Comparison of ENCODE assay signal across 22 cellular contexts in the genomic region with DNA sequence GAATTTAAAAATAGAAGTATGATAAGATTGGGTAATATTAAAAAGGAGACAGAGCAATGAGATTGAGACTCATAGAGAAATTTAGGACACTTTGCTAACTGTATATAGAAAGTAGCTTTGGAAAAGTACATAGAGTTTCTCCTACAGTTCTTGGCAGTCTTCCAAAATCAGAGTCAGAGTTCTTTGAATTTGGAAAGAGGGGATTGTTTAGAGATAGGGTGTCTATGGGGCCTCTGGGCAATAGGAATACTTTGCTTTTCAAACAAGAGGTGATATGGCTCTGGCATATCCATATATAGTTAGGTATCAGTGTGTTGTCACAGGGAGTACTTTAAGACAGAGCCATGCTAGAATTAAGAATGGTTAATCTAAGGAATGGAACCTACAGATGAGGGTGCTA.
DNase-seq lines count a peak whose midpoint lies in the region; ATAC-seq, FAIRE-seq and TF ChIP-seq lines count a peak whose summit lies in the region.
"Had no signal": no experiment of that assay in that cellular context is flagged by ENCODE, and none has a peak within 500 bp of the region (broad histone marks: within the 10 kb centered on the region; RNA-seq: fewer than 3 reads in every experiment).

No MANE protein-coding gene starts in this region.

- no peak for TF ChIP-seq RAD21 in K562 (CRISPR knock-in tag; conservative IDR thresholded peaks at IDR 0.05 in 1 of 2, IDR thresholded peaks at IDR 0.05 in 1 of 2)

- H3K4me2 ChIP-seq in GM23248 (ENCODE audit: unreplicated experiment) (no peak overlapping the region), K562 (ENCODE audit: insufficient read depth, low read length) (no peak overlapping the region)
- H3K4me2 ChIP-seq: BLaER1 treated with 17β-estradiol and CSF1 and Interleukin-3, amounts not matched to agents 10 nM and 100 nM; PC-9 had no signal

- H3K9me3 ChIP-seq in GM23248 (ENCODE audit: low read depth) (no peaks in the 10 kb centered on the region), K562 (replicated peaks; ENCODE audit: control insufficient read depth, insufficient read depth, low read depth, low read length) (no peaks in the 10 kb centered on the region), upper lobe of left lung (no peaks in the 10 kb centered on the region)
- H3K9me3 ChIP-seq: left lung, spleen, upper lobe of right lung had no signal

- H2AFZ ChIP-seq in GM23248 (peak overlapping the region; percentile 62; the same call in 1 of the 2 replicates), K562 (ENCODE audit: low read depth, low read length) (no peak overlapping the region)
- H2AFZ ChIP-seq: PC-9 had no signal

- H3K27me3 ChIP-seq in GM23248 (replicated peaks; ENCODE audit: insufficient read depth) (no peaks in the 10 kb centered on the region), K562 (ENCODE audit: control insufficient read depth in 2 of 2, insufficient read depth in 2 of 2, low read length in 2 of 2) (no peaks in the 10 kb centered on the region), upper lobe of left lung (no peaks in the 10 kb centered on the region)
- H3K27me3 ChIP-seq: BLaER1 treated with 17β-estradiol and CSF1 and Interleukin-3, amounts not matched to agents 10 nM and 100 nM; brain microvascular endothelial cell; left lung; spleen; upper lobe of right lung had no signal

- no peaks in the 10 kb centered on the region for H3K9me2 ChIP-seq in GM23248 (ENCODE audit: insufficient read depth)

- DNase-seq in GM23248: peak; percentile 13
- peak; percentile 52 for DNase-seq in NCI-H1105 (lab: John Stamatoyannopoulos, UW)
- DNase-seq in K562 (ENCODE audit: extremely low read depth in 1 of 4, low spot score in 3 of 4): no peak
- DNase-seq in lung microvascular endothelial cell (ENCODE audit: low read depth in 2 of 2): peak; percentile 27 to 45
- no peak for DNase-seq in CD14-positive monocyte (ENCODE audit: low spot score)
- no peak for DNase-seq in upper lobe of left lung
- no peak for DNase-seq in NCI-H1092 (lab: John Stamatoyannopoulos, UW)
- no peak for DNase-seq in GM12891 (ENCODE audit: insufficient read length, low spot score)
- DNase-seq: activated CD4-positive, alpha-beta T cell treated with anti-CD3 and anti-CD28 coated beads, Interleukin-2, amount 50 U/mL, for 1 hour; brain microvascular endothelial cell; DMS79; left lung; naive thymus-derived CD4-positive, alpha-beta T cell; NCI-H1048; NCI-H446 treated with DMSO at 0.1 percent for 48 hours; PC-9; spleen; upper lobe of right lung had no signal

- no peak overlapping the region for H3K4me3 Mint-ChIP-seq in CD14-positive monocyte
- H3K4me3 Mint-ChIP-seq: activated naive CD4-positive, alpha-beta T cell treated with anti-CD3 and anti-CD28 coated beads, Interleukin-2, amount 50 U/mL, for 24 hours; naive thymus-derived CD4-positive, alpha-beta T cell; stimulated activated memory B cell treated with anti-CD40 and anti-IgM and Interleukin-4, amounts not matched to agents 10 μg/mL and 1 μg/mL and 100 μg/mL, for 72 hours had no signal

- peaks cover 8% of the 10 kb centered on the region for H3K4me1 Mint-ChIP-seq in CD14-positive monocyte
- H3K4me1 Mint-ChIP-seq: stimulated activated memory B cell treated with anti-CD40 and anti-IgM and Interleukin-4, amounts not matched to agents 10 μg/mL and 1 μg/mL and 100 μg/mL, for 72 hours had no signal

- no peaks in the 10 kb centered on the region for H3K36me3 Mint-ChIP-seq in CD14-positive monocyte
- H3K36me3 Mint-ChIP-seq: activated naive CD4-positive, alpha-beta T cell treated with anti-CD3 and anti-CD28 coated beads, Interleukin-2, amount 50 U/mL, for 24 hours; naive thymus-derived CD4-positive, alpha-beta T cell; stimulated activated memory B cell treated with anti-CD40 and anti-IgM and Interleukin-4, amounts not matched to agents 10 μg/mL and 1 μg/mL and 100 μg/mL, for 72 hours had no signal

- peaks cover 26% of the 10 kb centered on the region for H3F3A ChIP-seq in GM23248 (ENCODE audit: insufficient read depth)

- no TSS peak for BruUV-seq in K562 (replicated peaks; lab: Mats Ljungman, UMichigan)

- H3K4me1 ChIP-seq in GM23248 (ENCODE audit: insufficient read depth): peaks cover 33% of the 10 kb centered on the region
- H3K4me1 ChIP-seq in K562 (replicated peaks in 1 of 2; ENCODE audit: control insufficient read depth in 2 of 2, insufficient read depth in 2 of 2, low read length in 2 of 2): no peaks in the 10 kb centered on the region
- peaks cover 0 to 21% (median 11%) of the 10 kb centered on the region in 4 donors for H3K4me1 ChIP-seq in upper lobe of left lung
- H3K4me1 ChIP-seq: BLaER1 treated with 17β-estradiol and CSF1 and Interleukin-3, amounts not matched to agents 10 nM and 100 nM; spleen; upper lobe of right lung had no signal

- peaks cover 0 to 4% (median 2%) of the 10 kb centered on the region in 7 donors for H3K9me3 Mint-ChIP-seq in CD14-positive monocyte
- H3K9me3 Mint-ChIP-seq: activated naive CD4-positive, alpha-beta T cell treated with anti-CD3 and anti-CD28 coated beads, Interleukin-2, amount 50 U/mL, for 24 hours; stimulated activated memory B cell treated with anti-CD40 and anti-IgM and Interleukin-4, amounts not matched to agents 10 μg/mL and 1 μg/mL and 100 μg/mL, for 72 hours had no signal

- no peak for TF ChIP-seq POLR2A in K562 (conservative IDR thresholded peaks at IDR 0.05)
- no peak for TF ChIP-seq POLR2A in upper lobe of left lung (IDR thresholded peaks at IDR 0.05)
- no peak for TF ChIP-seq POLR2A in GM12891 (IDR thresholded peaks at IDR 0.05; ENCODE audit: low read depth, low read length)

- CTCF ChIA-PET in K562 (lab: Yijun Ruan, JAX; ENCODE audit: low intra/inter-chr PET ratio): no interaction called here

- H3K4me3 ChIP-seq in GM23248 (no peak overlapping the region), K562 (no peak overlapping the region), upper lobe of left lung (no peak overlapping the region)
- H3K4me3 ChIP-seq: BLaER1 treated with 17β-estradiol and CSF1 and Interleukin-3, amounts not matched to agents 10 nM and 100 nM; left lung; PC-9; spleen; upper lobe of right lung had no signal

- H3K27ac Mint-ChIP-seq in CD14-positive monocyte: no peak overlapping the region
- H3K27ac Mint-ChIP-seq: activated naive CD4-positive, alpha-beta T cell treated with anti-CD3 and anti-CD28 coated beads, Interleukin-2, amount 50 U/mL, for 24 hours; naive thymus-derived CD4-positive, alpha-beta T cell; stimulated activated memory B cell treated with anti-CD40 and anti-IgM and Interleukin-4, amounts not matched to agents 10 μg/mL and 1 μg/mL and 100 μg/mL, for 72 hours had no signal

- H3K36me3 ChIP-seq in GM23248 (ENCODE audit: low read depth) (no peaks in the 10 kb centered on the region), K562 (ENCODE audit: control insufficient read depth, insufficient read depth, low read length) (no peaks in the 10 kb centered on the region), upper lobe of left lung (no peaks in the 10 kb centered on the region)
- H3K36me3 ChIP-seq: BLaER1 treated with 17β-estradiol and CSF1 and Interleukin-3, amounts not matched to agents 10 nM and 100 nM; brain microvascular endothelial cell; left lung; spleen; upper lobe of right lung had no signal

- H3K27ac ChIP-seq in GM23248 (no peak overlapping the region), K562 (ENCODE audit: extremely low read depth, low read depth, low read length) (no peak overlapping the region), upper lobe of left lung (peak overlapping the region in 2 of 4 donors; percentile 19 to 42)
- H3K27ac ChIP-seq: BLaER1 treated with 17β-estradiol and CSF1 and Interleukin-3, amounts not matched to agents 10 nM and 100 nM; brain microvascular endothelial cell; PC-9; spleen had no signal

- FAIRE-seq in K562 (lab: Jason Lieb, UNC): no peak
- FAIRE-seq in GM12891 (lab: Jason Lieb, UNC): no peak

- no peak overlapping the region for H3K9ac ChIP-seq in GM23248
- no peak overlapping the region for H3K9ac ChIP-seq in K562 (ENCODE audit: insufficient read depth in 1 of 2, low read depth in 2 of 2, low read length in 2 of 2)
- H3K9ac ChIP-seq: BLaER1 treated with 17β-estradiol and CSF1 and Interleukin-3, amounts not matched to agents 10 nM and 100 nM had no signal

- POLR2A ChIA-PET in K562 (lab: Yijun Ruan, JAX): interaction anchor here (0.9 kb wide), 1 partner anchor 12 kb away, joined by 3 read pairs; no protein-coding TSS in a partner anchor

- ATAC-seq in K562: no peak
- ATAC-seq in upper lobe of left lung (ENCODE audit: low FRiP score in 2 of 2): no peak
- ATAC-seq: esophagus mucosa; naive thymus-derived CD4-positive, alpha-beta T cell; stimulated activated memory B cell treated with anti-CD40 and anti-IgM and Interleukin-4, amounts not matched to agents 10 μg/mL and 1 μg/mL and 100 μg/mL, for 72 hours; upper lobe of right lung had no signal

- in situ Hi-C loops in GM23248 (cut with MboI): no loop called here
- in situ Hi-C loops in K562 (cut with MboI): no loop called here

- H4K20me1 ChIP-seq in GM23248 (ENCODE audit: insufficient read depth): no peaks in the 10 kb centered on the region
- H4K20me1 ChIP-seq in K562 (replicated peaks; ENCODE audit: control insufficient read depth, insufficient read depth, low read length): no peaks in the 10 kb centered on the region
- H4K20me1 ChIP-seq: BLaER1 treated with 17β-estradiol and CSF1 and Interleukin-3, amounts not matched to agents 10 nM and 100 nM had no signal

- no peaks in the 10 kb centered on the region for H3K9me1 ChIP-seq in K562 (ENCODE audit: control insufficient read depth, insufficient read depth, low read length)

- no peak for TF ChIP-seq CTCF in K562 (IDR thresholded peaks at IDR 0.05 in 2 of 3, conservative IDR thresholded peaks at IDR 0.05 in 1 of 3; ENCODE audit: insufficient read depth in 2 of 3, low read depth in 1 of 3, low read length in 3 of 3)
- no peak for TF ChIP-seq CTCF in CD14-positive monocyte (IDR thresholded peaks at IDR 0.05)
- no peak for TF ChIP-seq CTCF in upper lobe of left lung (IDR thresholded peaks at IDR 0.05)

- TF ChIP-seq EP300 in K562 (IDR thresholded peaks at IDR 0.05; ENCODE audit: low read length): no peak
- TF ChIP-seq EP300 in upper lobe of left lung (IDR thresholded peaks at IDR 0.05): no peak

- peaks cover 0 to 2% (median 0%) of the 10 kb centered on the region in 3 donors for H3K27me3 Mint-ChIP-seq in CD14-positive monocyte (ENCODE audit: low read depth in 3 of 3)
- H3K27me3 Mint-ChIP-seq: activated naive CD4-positive, alpha-beta T cell treated with anti-CD3 and anti-CD28 coated beads, Interleukin-2, amount 50 U/mL, for 24 hours; naive thymus-derived CD4-positive, alpha-beta T cell had no signal

- H3K79me2 ChIP-seq in GM23248 (ENCODE audit: insufficient read depth): no peaks in the 10 kb centered on the region
- H3K79me2 ChIP-seq in K562 (ENCODE audit: control insufficient read depth, insufficient read depth, low read length): no peaks in the 10 kb centered on the region

- intact Hi-C loops in K562 (cut with micrococcal nuclease) (no loop called here), CD14-positive monocyte (cut with micrococcal nuclease) (no loop called here)

TF ChIP-seq in K562, 482 proteins besides CTCF, POLR2A, EP300 and RAD21 (continues in another document):
- TF ChIP-seq STAT5A (IDR thresholded peaks at IDR 0.05; ENCODE audit: borderline replicate concordance, low read length) (no peak), NFIC (IDR thresholded peaks at IDR 0.05) (peak; percentile 74)

TF ChIP-seq in GM12891, 5 proteins besides CTCF, POLR2A, EP300 and RAD21 (continues in another document):
- TF ChIP-seq SPI1 (IDR thresholded peaks at IDR 0.05; ENCODE audit: low read depth, low read length) (no peak), POLR2AphosphoS5 (IDR thresholded peaks at IDR 0.05; ENCODE audit: low read depth, low read length) (no peak)

Comparison
In these comparisons a context has a peak if more than half of its experiments do, and no peak if none do; other contexts are left out.
1. DNase-seq: peak in GM23248 (single experiment), NCI-H1105 (single experiment) and lung microvascular endothelial cell (2 of 2); none in K562 (0 of 4), CD14-positive monocyte (single experiment), upper lobe of left lung (0 of 2), NCI-H1092 (single experiment) and GM12891 (single experiment).